In genomic region chr15:31245756-31246155, GRCh38 we compare ENCODE assay signal across 20 cellular contexts.
"Had no signal": no experiment of that assay in that cellular context is flagged by ENCODE, and none has a peak within 500 bp of the region (broad histone marks: within the 10 kb centered on the region; RNA-seq: fewer than 3 reads in every experiment).

No MANE protein-coding gene starts in this region.

- DNase-seq: colonic mucosa; dermis blood vessel endothelial cell; esophagus squamous epithelium; foreskin melanocyte; head of caudate nucleus; hippocampal formation; kidney glomerular epithelial cell; mesendoderm; naive B cell; psoas muscle; retina; stimulated activated CD4-positive, alpha-beta T cell treated with anti-CD3 and anti-CD28 coated beads, Interleukin-2, amount 100 ng/mL, for 24 hours; stimulated activated CD4-positive, alpha-beta T cell treated with anti-CD3 and anti-CD28 coated beads, Interleukin-4, amount 100 ng/mL, for 4 hours; stimulated activated naive B cell treated with anti-CD40 and anti-IgM and Interleukin-4, amounts not matched to agents 10 μg/mL and 1 μg/mL and 100 μg/mL, for 72 hours; stimulated activated naive CD8-positive, alpha-beta T cell treated with anti-CD3 and anti-CD28 coated beads, Interleukin-15, amount 100 ng/mL, for 72 hours; testis had no signal

- H3K4me3 ChIP-seq: colonic mucosa, esophagus squamous epithelium, psoas muscle, right lobe of liver, skin epidermis, testis, tibial nerve had no signal

- H3K4me1 Mint-ChIP-seq: nephron had no signal

- H3K9me3 Mint-ChIP-seq: naive B cell; nephron; stimulated activated naive B cell treated with anti-CD40 and anti-IgM and Interleukin-4, amounts not matched to agents 10 μg/mL and 1 μg/mL and 100 μg/mL, for 72 hours; stimulated activated naive CD8-positive, alpha-beta T cell treated with anti-CD3 and anti-CD28 coated beads, Interleukin-15, amount 100 ng/mL, for 72 hours had no signal

- H3K27ac ChIP-seq: colonic mucosa, esophagus squamous epithelium, psoas muscle, right lobe of liver, skin epidermis, testis, tibial nerve had no signal

- H3K36me3 Mint-ChIP-seq: naive B cell; stimulated activated naive B cell treated with anti-CD40 and anti-IgM and Interleukin-4, amounts not matched to agents 10 μg/mL and 1 μg/mL and 100 μg/mL, for 72 hours had no signal

- H3K27ac Mint-ChIP-seq: nephron; stimulated activated naive B cell treated with anti-CD40 and anti-IgM and Interleukin-4, amounts not matched to agents 10 μg/mL and 1 μg/mL and 100 μg/mL, for 72 hours; stimulated activated naive CD8-positive, alpha-beta T cell treated with anti-CD3 and anti-CD28 coated beads, Interleukin-15, amount 100 ng/mL, for 72 hours had no signal

- H3K4me1 ChIP-seq: colonic mucosa, esophagus squamous epithelium, psoas muscle, right lobe of liver, testis, tibial nerve had no signal

- H3K9me3 ChIP-seq: colonic mucosa, esophagus squamous epithelium, psoas muscle, right lobe of liver, testis, tibial nerve had no signal

- H3K27me3 Mint-ChIP-seq: naive B cell; stimulated activated naive B cell treated with anti-CD40 and anti-IgM and Interleukin-4, amounts not matched to agents 10 μg/mL and 1 μg/mL and 100 μg/mL, for 72 hours; stimulated activated naive CD8-positive, alpha-beta T cell treated with anti-CD3 and anti-CD28 coated beads, Interleukin-15, amount 100 ng/mL, for 72 hours had no signal

- H3K27me3 ChIP-seq: colonic mucosa, esophagus squamous epithelium, right lobe of liver, testis, tibial nerve had no signal

- H3K36me3 ChIP-seq: colonic mucosa, esophagus squamous epithelium, right lobe of liver, tibial nerve had no signal

- H3K4me3 Mint-ChIP-seq: naive B cell; nephron; stimulated activated naive B cell treated with anti-CD40 and anti-IgM and Interleukin-4, amounts not matched to agents 10 μg/mL and 1 μg/mL and 100 μg/mL, for 72 hours; stimulated activated naive CD8-positive, alpha-beta T cell treated with anti-CD3 and anti-CD28 coated beads, Interleukin-15, amount 100 ng/mL, for 72 hours had no signal

- ATAC-seq: psoas muscle; right lobe of liver; stimulated activated naive B cell treated with anti-CD40 and anti-IgM and Interleukin-4, amounts not matched to agents 10 μg/mL and 1 μg/mL and 100 μg/mL, for 72 hours; stimulated activated naive CD8-positive, alpha-beta T cell treated with anti-CD3 and anti-CD28 coated beads, Interleukin-15, amount 100 ng/mL, for 72 hours had no signal
